ENCODE assay signal across 1 cellular context in the genomic region with DNA sequence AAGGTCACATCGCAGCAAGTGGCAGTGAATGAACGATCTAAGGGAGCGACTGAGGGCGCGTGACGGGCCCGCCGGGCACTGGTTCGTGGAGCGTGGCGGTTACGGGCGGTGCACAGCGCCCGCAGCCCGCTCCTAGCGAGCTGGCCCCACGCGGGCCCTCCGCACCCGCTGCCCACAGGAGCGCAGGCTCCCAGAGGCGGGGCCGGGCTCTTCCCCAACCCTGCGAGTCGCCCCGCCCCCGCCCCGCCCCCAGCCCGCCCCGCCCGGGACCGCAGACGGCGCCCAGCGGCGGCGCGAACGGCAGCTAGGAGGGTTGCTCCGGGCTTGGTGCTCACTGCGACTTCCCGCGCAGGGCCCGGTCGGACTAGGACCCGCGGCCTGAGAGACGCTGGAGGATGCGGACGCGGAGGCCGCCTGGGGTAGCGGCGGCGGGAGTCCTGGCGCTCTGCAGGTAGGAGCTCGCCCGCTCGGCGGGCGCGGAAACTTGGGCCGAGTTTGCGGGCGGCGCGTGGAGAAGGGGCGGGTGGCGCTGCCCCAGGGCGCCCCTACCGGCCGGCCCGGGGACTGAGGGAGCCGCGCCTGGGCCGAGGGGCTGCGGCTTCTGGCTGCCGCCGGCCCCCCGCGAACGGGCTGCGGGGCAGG.
TF ChIP-seq lines count a peak whose summit lies in the region.

C15orf39 (plus strand) TSS at position 274 of the 642 bp plus-strand sequence. CDS start 4,167 bp downstream, outside the sequence.

TF ChIP-seq in IMR-90, 13 proteins besides CTCF, POLR2A, EP300 and RAD21:
- TF ChIP-seq MAZ (IDR thresholded peaks at IDR 0.05; ENCODE audit: borderline replicate concordance, low read depth, low read length), result peak; percentile 63; the same call in 1 of the 2 replicates
- no peak for TF ChIP-seq BHLHE40 (IDR thresholded peaks at IDR 0.05; ENCODE audit: low read depth, low read length)
- TF ChIP-seq CHD1 (IDR thresholded peaks at IDR 0.05; ENCODE audit: low read depth, low read length), result no peak; the same call in 1 of the 2 replicates
- peak; percentile 82 for TF ChIP-seq MXI1 (IDR thresholded peaks at IDR 0.05; ENCODE audit: borderline replicate concordance, low read depth, low read length)
